In the genomic region with DNA sequence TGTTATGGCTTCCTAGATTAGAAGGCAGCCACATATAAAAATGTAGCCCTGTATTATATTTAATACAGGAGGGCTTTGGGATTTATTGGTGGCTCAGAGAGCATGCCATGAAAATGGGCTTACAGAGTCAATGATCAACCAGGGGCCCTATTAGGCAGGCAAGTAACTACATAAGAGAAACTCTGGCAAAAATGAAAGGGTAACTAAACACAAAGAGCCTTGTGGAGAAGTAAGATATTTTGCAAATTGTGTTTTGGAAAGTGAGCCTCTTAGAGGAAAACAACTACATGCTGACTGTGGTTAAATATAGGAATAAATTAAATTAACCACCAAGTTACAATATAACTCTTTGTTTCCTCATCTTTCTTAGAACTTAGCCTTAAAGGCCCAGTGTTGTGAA, we compare ENCODE assay signal across 13 cellular contexts.
A peak's percentile ranks its signal among the peaks of the same experiment; 100 is the strongest.
DNase-seq lines count a peak whose midpoint lies in the region; ATAC-seq lines count a peak whose summit lies in the region.
"Had no signal": no experiment of that assay in that cellular context is flagged by ENCODE, and none has a peak within 500 bp of the region (broad histone marks: within the 10 kb centered on the region; RNA-seq: fewer than 3 reads in every experiment).

No MANE protein-coding gene starts in this region.

- peak; percentile 62 for DNase-seq in COLO829 (ENCODE audit: low spot score)
- peak; percentile 37 for DNase-seq in kidney tubule cell (ENCODE audit: low spot score)
- DNase-seq in kidney glomerular epithelial cell (lab: John Stamatoyannopoulos, UW), result no peak
- no peak for DNase-seq in medulla oblongata (ENCODE audit: extremely low spot score)
- DNase-seq in NCI-H510A treated with DMSO at 0.1 percent for 48 hours (lab: John Stamatoyannopoulos, UW), result no peak
- no peak for DNase-seq in C1 segment of cervical spinal cord (lab: John Stamatoyannopoulos, UW)
- DNase-seq: activated CD8-positive, alpha-beta memory T cell treated with anti-CD3 and anti-CD28 coated beads, Interleukin-2, amount 50 U/mL, for 4 hours; NCI-H1048; NCI-H2227 treated with DMSO at 0.1 percent for 48 hours; pancreas; T-cell had no signal

- ATAC-seq in GM19395 (IDR thresholded peaks at IDR 0.05; ENCODE audit: unreplicated experiment) (peak; percentile 60), HG03196 (IDR thresholded peaks at IDR 0.05; ENCODE audit: unreplicated experiment) (peak; percentile 68)
- ATAC-seq: pancreas, T-cell had no signal

Comparison
In these comparisons a context has a peak if more than half of its experiments do, and no peak if none do; other contexts are left out.
1. DNase-seq: peak in COLO829 (single experiment) and kidney tubule cell (single experiment); none in kidney glomerular epithelial cell (single experiment), medulla oblongata (single experiment), NCI-H510A treated with DMSO at 0.1 percent for 48 hours (single experiment) and C1 segment of cervical spinal cord (0 of 14).